In genomic region chr6:32837651-32838113, GRCh38 we compare ENCODE assay signal across 8 cellular contexts. TPM values are rescaled to one million over a fixed set of nuclear protein-coding genes. Genes with fewer than 3 reads are reported as not detected.
DNase-seq lines count a peak whose midpoint lies in the region; ATAC-seq and TF ChIP-seq lines count a peak whose summit lies in the region.

No MANE protein-coding gene starts in this region.

- H3K36me3 ChIP-seq in SU-DHL-6 (ENCODE audit: low read length), result 0 out of 2 replicates have a peak, but pooled peaks cover 4% of the 10 kb centered on the region

- no peak for TF ChIP-seq CTCF in SU-DHL-6 (IDR thresholded peaks at IDR 0.05; ENCODE audit: insufficient read depth, low read length, poor library complexity, severe bottlenecking)
- no peak for TF ChIP-seq CTCF in fibroblast of pulmonary artery (IDR thresholded peaks at IDR 0.05; ENCODE audit: low read length, missing control alignments)

- no peaks in the 10 kb centered on the region for H3F3A ChIP-seq in SU-DHL-6 (ENCODE audit: insufficient read depth)

- H3K27ac ChIP-seq in SU-DHL-6 (ENCODE audit: low read depth, low read length), result peak overlapping the region; percentile 27

- H4K20me1 ChIP-seq in SU-DHL-6 (ENCODE audit: low read depth, low read length), result no peaks in the 10 kb centered on the region

- H3K27me3 ChIP-seq in SU-DHL-6 (ENCODE audit: low read length), result no peaks in the 10 kb centered on the region

- DNase-seq in DMS 273 (lab: John Stamatoyannopoulos, UW; ENCODE audit: unreplicated experiment), result peak; percentile 45
- no peak for DNase-seq in DMS 273 treated with DMSO at 0.1 percent for 48 hours (lab: John Stamatoyannopoulos, UW)
- no peak for DNase-seq in fibroblast of pulmonary artery (ENCODE audit: low read depth)
- DNase-seq in skeletal muscle cell (ENCODE audit: low read depth), result no peak
- no peak for DNase-seq in mesenteric fat pad (ENCODE audit: low spot score)
- no peak for DNase-seq in nucleus accumbens (lab: John Stamatoyannopoulos, UW)

- peaks cover 16% of the 10 kb centered on the region; the same call in 1 of the 2 replicates for H3K79me2 ChIP-seq in SU-DHL-6 (ENCODE audit: insufficient read depth, low read length)

- H3K4me3 ChIP-seq in SU-DHL-6 (ENCODE audit: insufficient read depth, low read length, poor library complexity, severe bottlenecking), result peak overlapping the region; percentile 67
- peak overlapping the region; percentile 87 for H3K4me3 ChIP-seq in fibroblast of pulmonary artery (replicated peaks; ENCODE audit: low read depth, low read length)
- peak overlapping the region; percentile 69 for H3K4me3 ChIP-seq in skeletal muscle cell (ENCODE audit: low read depth, low read length)

- no peak for ATAC-seq in GM21526 (IDR thresholded peaks at IDR 0.05; ENCODE audit: low FRiP score, unreplicated experiment)

- H3K9me3 ChIP-seq in SU-DHL-6 (ENCODE audit: insufficient read depth, low read length), result no peaks in the 10 kb centered on the region

- peak overlapping the region; percentile 80 for H3K4me2 ChIP-seq in SU-DHL-6 (ENCODE audit: low read depth, low read length, poor library complexity, severe bottlenecking)

- peak overlapping the region; percentile 73 for H3K9ac ChIP-seq in SU-DHL-6 (ENCODE audit: low read length)

- H2AFZ ChIP-seq in SU-DHL-6 (ENCODE audit: low read depth, low read length, severe bottlenecking), result peak overlapping the region; percentile 62

- no peaks in the 10 kb centered on the region for H3K9me2 ChIP-seq in SU-DHL-6 (replicated peaks; ENCODE audit: insufficient read depth, low read length)

RNA-seq across cellular contexts. Expression of gene TAP2, which starts 0.9 kb away (rescaled TPM):
- total RNA-seq in mesenteric fat pad, result 45.8 TPM

RNA-seq across cellular contexts. Expression of gene PSMB8, which starts 6.2 kb away (rescaled TPM):
- total RNA-seq in mesenteric fat pad, result 46.4 TPM

RNA-seq across cellular contexts. Expression of gene TAP1, which starts 15.8 kb away (rescaled TPM):
- total RNA-seq in mesenteric fat pad, result 41.6 TPM

RNA-seq across cellular contexts. Expression of gene PSMB9, which starts 16.3 kb away (rescaled TPM):
- 28.9 TPM for total RNA-seq in mesenteric fat pad

RNA-seq across cellular contexts. Expression of gene HLA-DOB, which starts 20.9 kb away (rescaled TPM):
- total RNA-seq in mesenteric fat pad, result not detected
